8 cellular contexts compared by ENCODE assay signal in the genomic region with DNA sequence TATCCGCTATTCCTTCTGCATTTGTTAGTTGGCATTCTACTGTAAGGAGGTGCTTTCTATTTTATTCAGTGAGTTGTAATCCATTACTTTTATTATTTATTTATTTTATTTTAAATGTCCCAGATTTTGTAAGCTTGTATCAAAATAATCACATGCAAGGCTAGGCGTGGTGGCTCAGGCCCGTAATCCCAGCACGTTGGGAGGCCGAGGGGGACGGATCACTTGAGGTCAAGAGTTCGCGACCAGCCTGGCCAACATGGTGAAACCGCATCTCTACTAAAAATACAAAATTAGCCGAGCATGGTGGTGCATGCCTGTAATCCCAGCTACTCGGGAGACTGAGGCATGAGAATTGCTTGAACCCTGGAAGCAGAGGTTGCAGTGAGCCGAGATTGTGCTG. TPM values are rescaled to one million over a fixed set of nuclear protein-coding genes. Genes with fewer than 3 reads are reported as not detected.
DNase-seq lines count a peak whose midpoint lies in the region; ATAC-seq and TF ChIP-seq lines count a peak whose summit lies in the region.
"Not testable (repeated sequence)": the region's sequence is repeated elsewhere in the genome, so short reads cannot be mapped to it uniquely, and the experiment has no call there.

No MANE protein-coding gene starts in this region.

- peaks cover 17% of the 10 kb centered on the region for H3K36me3 ChIP-seq in CD4-positive, alpha-beta memory T cell (ENCODE audit: insufficient read depth, low read length)
- H3K36me3 ChIP-seq in Loucy (ENCODE audit: insufficient read depth, low read length) (peaks cover 10% of the 10 kb centered on the region; the same call in 1 of the 2 replicates), thoracic aorta (peaks cover 10% of the 10 kb centered on the region)
- H3K36me3 ChIP-seq in effector memory CD4-positive, alpha-beta T cell (ENCODE audit: control insufficient read depth, insufficient read depth, low read length): peaks cover 17% of the 10 kb centered on the region
- not testable (repeated sequence) for H3K36me3 ChIP-seq in parathyroid adenoma (ENCODE audit: control insufficient read depth, insufficient read depth, low read length)

- H3K4me3 ChIP-seq in CD4-positive, alpha-beta memory T cell (ENCODE audit: low read length in 2 of 2); parathyroid adenoma (ENCODE audit: low read depth, low read length): not testable (repeated sequence)
- H3K4me3 ChIP-seq in Loucy (ENCODE audit: low read length, poor library complexity, severe bottlenecking): peak overlapping the region; percentile 80
- H3K4me3 ChIP-seq in effector memory CD4-positive, alpha-beta T cell (ENCODE audit: insufficient read depth, low read depth, low read length, poor library complexity, severe bottlenecking): peak overlapping the region; percentile 96
- peak overlapping the region; percentile 97 for H3K4me3 ChIP-seq in thoracic aorta

- H3K27me3 Mint-ChIP-seq in CD4-positive, alpha-beta memory T cell; T-helper 2 cell treated with Interferon-gamma antibody and Interleukin-4, amounts not matched to agents 5 μg/mL and 100 μg/mL, for 36 hours (ENCODE audit: low read depth); activated naive CD4-positive, alpha-beta T cell treated with anti-CD3 and anti-CD28 coated beads for 36 hours (ENCODE audit: low read depth); memory B cell: not testable (repeated sequence)

- CTCF ChIA-PET in CD4-positive, alpha-beta memory T cell (lab: Charles Lee; ENCODE audit: partially characterized antibody): interaction anchor here (1.1 to 1.4 kb wide), 2 partner anchors 8 to 67 kb away, joined by 3 to 4 read pairs; no protein-coding TSS in a partner anchor
- CTCF ChIA-PET in activated naive CD4-positive, alpha-beta T cell treated with anti-CD3 and anti-CD28 coated beads for 36 hours (lab: Charles Lee): interaction anchor here (1.0 kb wide), 1 partner anchor 49 kb away, joined by 3 read pairs; no protein-coding TSS in a partner anchor

- intact Hi-C loops in CD4-positive, alpha-beta memory T cell (cut with micrococcal nuclease): loop anchor here (10.0 kb wide), 1 partner anchor 141 kb away; no protein-coding TSS in a partner anchor
- intact Hi-C loops in activated naive CD4-positive, alpha-beta T cell treated with anti-CD3 and anti-CD28 coated beads for 36 hours (cut with micrococcal nuclease): loop anchor here (2.0 kb wide), 3 partner anchors 49 to 135 kb away; a partner anchor contains a TSS

- ATAC-seq in memory B cell (ENCODE audit: low read depth); thoracic aorta (ENCODE audit: insufficient number of reproducible peaks, low FRiP score, low read depth): not testable (repeated sequence)

- peak overlapping the region; percentile 89 for H3K4me2 ChIP-seq in Loucy (ENCODE audit: low read depth, low read length, poor library complexity, severe bottlenecking)
- H3K4me2 ChIP-seq in parathyroid adenoma (ENCODE audit: low read length): peak overlapping the region; percentile 61

- H3K9me3 Mint-ChIP-seq in CD4-positive, alpha-beta memory T cell; T-helper 2 cell treated with Interferon-gamma antibody and Interleukin-4, amounts not matched to agents 5 μg/mL and 100 μg/mL, for 36 hours; activated naive CD4-positive, alpha-beta T cell treated with anti-CD3 and anti-CD28 coated beads for 36 hours; memory B cell: not testable (repeated sequence)

- H3K36me3 Mint-ChIP-seq in CD4-positive, alpha-beta memory T cell: peaks cover 12 to 29% of the 10 kb centered on the region in 2 donors
- H3K36me3 Mint-ChIP-seq in T-helper 2 cell treated with Interferon-gamma antibody and Interleukin-4, amounts not matched to agents 5 μg/mL and 100 μg/mL, for 36 hours (ENCODE audit: low read depth): peaks cover 19% of the 10 kb centered on the region
- not testable (repeated sequence) for H3K36me3 Mint-ChIP-seq in activated naive CD4-positive, alpha-beta T cell treated with anti-CD3 and anti-CD28 coated beads for 36 hours (ENCODE audit: low read depth); memory B cell

- not testable (repeated sequence) for H3F3A ChIP-seq in Loucy (ENCODE audit: low read depth)

- not testable (repeated sequence) for TF ChIP-seq CTCF in Loucy (conservative IDR thresholded peaks at IDR 0.05; ENCODE audit: low read length); parathyroid adenoma (IDR thresholded peaks at IDR 0.05); thoracic aorta (IDR thresholded peaks at IDR 0.05)

- peaks cover 13 to 45% (median 25%) of the 10 kb centered on the region in 4 donors for H3K4me1 Mint-ChIP-seq in CD4-positive, alpha-beta memory T cell
- H3K4me1 Mint-ChIP-seq in T-helper 2 cell treated with Interferon-gamma antibody and Interleukin-4, amounts not matched to agents 5 μg/mL and 100 μg/mL, for 36 hours (ENCODE audit: low read depth): peaks cover 13% of the 10 kb centered on the region
- H3K4me1 Mint-ChIP-seq in activated naive CD4-positive, alpha-beta T cell treated with anti-CD3 and anti-CD28 coated beads for 36 hours (ENCODE audit: low read depth): peaks cover 26% of the 10 kb centered on the region
- H3K4me1 Mint-ChIP-seq in memory B cell: not testable (repeated sequence)

- not testable (repeated sequence) for H3K9me2 ChIP-seq in Loucy (replicated peaks; ENCODE audit: low read depth, low read length)

- peak overlapping the region; percentile 76 for H3K9ac ChIP-seq in Loucy (ENCODE audit: low read depth, low read length, poor library complexity, severe bottlenecking)
- H3K9ac ChIP-seq in parathyroid adenoma: not testable (repeated sequence)

- not testable (repeated sequence) for H4K20me1 ChIP-seq in Loucy (ENCODE audit: insufficient read depth, low read length, poor library complexity, severe bottlenecking)

- DNase-seq in CD4-positive, alpha-beta memory T cell; T-helper 2 cell treated with Interferon-gamma antibody and Interleukin-4, amounts not matched to agents 5 μg/mL and 100 μg/mL, for 36 hours (ENCODE audit: low spot score); activated naive CD4-positive, alpha-beta T cell treated with anti-CD3 and anti-CD28 coated beads for 36 hours; effector memory CD4-positive, alpha-beta T cell; memory B cell (ENCODE audit: low spot score in 2 of 2); thoracic aorta (ENCODE audit: low spot score): not testable (repeated sequence)

- peak overlapping the region in 6 of 8 donors; percentile 26 to 100 (median 97) for H3K4me3 Mint-ChIP-seq in CD4-positive, alpha-beta memory T cell
- peak overlapping the region; percentile 99 for H3K4me3 Mint-ChIP-seq in T-helper 2 cell treated with Interferon-gamma antibody and Interleukin-4, amounts not matched to agents 5 μg/mL and 100 μg/mL, for 36 hours
- peak overlapping the region; percentile 92 for H3K4me3 Mint-ChIP-seq in activated naive CD4-positive, alpha-beta T cell treated with anti-CD3 and anti-CD28 coated beads for 36 hours
- H3K4me3 Mint-ChIP-seq in memory B cell: peak overlapping the region; percentile 43

- not testable (repeated sequence) for H2AFZ ChIP-seq in Loucy (ENCODE audit: low read length); parathyroid adenoma

- POLR2A ChIA-PET in CD4-positive, alpha-beta memory T cell (lab: Charles Lee; ENCODE audit: partially characterized antibody): interaction anchor here (0.6 to 3.3 kb wide), 8 partner anchors 12 to 1716 kb away, joined by 3 to 59 read pairs (median 3); a partner anchor contains a TSS

- H3K4me1 ChIP-seq in CD4-positive, alpha-beta memory T cell (ENCODE audit: insufficient read depth, low read length): peaks cover 21% of the 10 kb centered on the region
- peaks cover 23% of the 10 kb centered on the region for H3K4me1 ChIP-seq in Loucy (ENCODE audit: insufficient read depth, low read length, poor library complexity, severe bottlenecking)
- H3K4me1 ChIP-seq in effector memory CD4-positive, alpha-beta T cell (ENCODE audit: control insufficient read depth, insufficient read depth, low read length, poor library complexity, severe bottlenecking); parathyroid adenoma: not testable (repeated sequence)
- H3K4me1 ChIP-seq in thoracic aorta (ENCODE audit: control insufficient read depth in 1 of 2, low read depth in 2 of 2): peaks cover 31 to 44% of the 10 kb centered on the region in 2 donors

- H3K27me3 ChIP-seq in CD4-positive, alpha-beta memory T cell (ENCODE audit: insufficient read depth, low read length); Loucy (ENCODE audit: insufficient read depth, low read length, poor library complexity, severe bottlenecking); effector memory CD4-positive, alpha-beta T cell (replicated peaks; ENCODE audit: control insufficient read depth, insufficient read depth, low read length, poor library complexity, severe bottlenecking); parathyroid adenoma (ENCODE audit: control insufficient read depth, insufficient read depth, low read length); thoracic aorta (replicated peaks; ENCODE audit: insufficient read depth): not testable (repeated sequence)

- H3K27ac Mint-ChIP-seq in CD4-positive, alpha-beta memory T cell: peak overlapping the region in 2 of 7 donors; percentile 77 to 81
- H3K27ac Mint-ChIP-seq in T-helper 2 cell treated with Interferon-gamma antibody and Interleukin-4, amounts not matched to agents 5 μg/mL and 100 μg/mL, for 36 hours: peak overlapping the region; percentile 50
- H3K27ac Mint-ChIP-seq in activated naive CD4-positive, alpha-beta T cell treated with anti-CD3 and anti-CD28 coated beads for 36 hours; memory B cell: not testable (repeated sequence)

- peaks cover 26% of the 10 kb centered on the region for H3K79me2 ChIP-seq in Loucy (ENCODE audit: insufficient read depth, low read length)
- not testable (repeated sequence) for H3K79me2 ChIP-seq in parathyroid adenoma

- not testable (repeated sequence) for H3K27ac ChIP-seq in CD4-positive, alpha-beta memory T cell (ENCODE audit: low read depth, low read length); effector memory CD4-positive, alpha-beta T cell (ENCODE audit: insufficient read depth, low read length, poor library complexity, severe bottlenecking); parathyroid adenoma; thoracic aorta

- H3K9me3 ChIP-seq in CD4-positive, alpha-beta memory T cell (ENCODE audit: control insufficient read depth in 1 of 2, low read length in 2 of 2); Loucy (ENCODE audit: insufficient read depth, low read depth, low read length); effector memory CD4-positive, alpha-beta T cell (ENCODE audit: control insufficient read depth, low read length); parathyroid adenoma (ENCODE audit: control insufficient read depth, low read length); thoracic aorta: not testable (repeated sequence)

RNA-seq across cellular contexts. Expression of a gene that starts 1.4 kb away (rescaled TPM):
- 10 to 100 TPM; 31.1 to 32.2 TPM for total RNA-seq in CD4-positive, alpha-beta memory T cell
- polyA plus RNA-seq in CD4-positive, alpha-beta memory T cell: 10 to 100 TPM; 22.4 to 31.4 TPM
- 10 to 100 TPM; 48.7 to 51.6 TPM for total RNA-seq in activated naive CD4-positive, alpha-beta T cell treated with anti-CD3 and anti-CD28 coated beads for 36 hours
- total RNA-seq in thoracic aorta: 10 to 100 TPM; 15.6 to 21.7 TPM

RNA-seq across cellular contexts. Expression of a gene that starts 46.5 kb away (rescaled TPM):
- 100 to 1,000 TPM; 593 to 595 TPM for total RNA-seq in CD4-positive, alpha-beta memory T cell
- 100 to 1,000 TPM in 1 of 2 donors, 10 to 100 TPM in 1; 14.0 to 194 TPM for polyA plus RNA-seq in CD4-positive, alpha-beta memory T cell
- 100 to 1,000 TPM; 162 to 183 TPM for total RNA-seq in activated naive CD4-positive, alpha-beta T cell treated with anti-CD3 and anti-CD28 coated beads for 36 hours
- total RNA-seq in thoracic aorta: 100 to 1,000 TPM; 324 to 348 TPM

RNA-seq across cellular contexts. Expression of a gene that starts 50.1 kb away (rescaled TPM):
- total RNA-seq in CD4-positive, alpha-beta memory T cell: 10 to 100 TPM; 32.3 to 33.6 TPM
- 10 to 100 TPM in 1 of 2 donors, 1 to 10 TPM in 1; 10.0 to 24.6 TPM for polyA plus RNA-seq in CD4-positive, alpha-beta memory T cell
- total RNA-seq in activated naive CD4-positive, alpha-beta T cell treated with anti-CD3 and anti-CD28 coated beads for 36 hours: 10 to 100 TPM; 73.6 to 73.7 TPM
- total RNA-seq in thoracic aorta: 10 to 100 TPM; 22.5 to 36.5 TPM

Comparison
In these comparisons a context has a peak if more than half of its experiments do, and no peak if none do; other contexts are left out.
1. H3K4me3 Mint-ChIP-seq: peak in every context shown above with its lines; median percentile 99 in T-helper 2 cell treated with Interferon-gamma antibody and Interleukin-4, amounts not matched to agents 5 μg/mL and 100 μg/mL, for 36 hours; 97 in CD4-positive, alpha-beta memory T cell; 92 in activated naive CD4-positive, alpha-beta T cell treated with anti-CD3 and anti-CD28 coated beads for 36 hours; 43 in memory B cell.